ENCODE assay signal across 8 cellular contexts in the genomic region with DNA sequence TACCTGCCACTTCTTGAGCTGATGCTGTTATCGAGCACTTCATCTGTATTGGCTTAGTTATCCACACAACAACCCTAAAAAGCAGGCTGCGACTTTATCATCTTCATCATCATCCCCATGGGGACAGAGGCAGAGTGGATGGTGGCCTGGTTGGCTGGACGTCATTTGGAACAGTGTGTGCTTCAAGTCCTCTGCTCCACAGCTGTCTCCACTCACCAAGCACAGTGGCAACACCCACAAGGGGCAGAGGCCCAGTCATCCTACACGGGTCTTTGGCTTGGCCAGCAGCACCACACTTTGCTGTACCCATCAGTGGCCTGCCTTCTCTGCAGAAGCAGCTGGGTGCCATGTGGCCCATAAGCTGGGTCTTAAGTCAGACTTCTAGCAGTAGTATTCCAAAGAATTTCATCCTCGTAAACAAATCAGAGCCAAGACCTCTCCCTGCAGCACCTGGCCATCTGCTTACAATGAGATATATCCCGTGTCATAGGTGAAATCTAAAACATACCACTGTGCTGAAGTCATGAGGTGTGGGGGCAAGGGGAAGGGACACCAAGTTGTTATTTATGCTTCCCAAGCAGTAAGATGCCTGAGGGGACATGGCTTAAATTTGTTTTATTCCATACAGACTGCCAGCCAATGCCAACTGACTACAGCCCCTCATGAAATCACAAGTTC. TPM values are rescaled to one million over a fixed set of nuclear protein-coding genes. Genes with fewer than 3 reads are reported as not detected.
DNase-seq lines count a peak whose midpoint lies in the region; ATAC-seq and TF ChIP-seq lines count a peak whose summit lies in the region.

No MANE protein-coding gene starts in this region.

- H3K79me2 ChIP-seq in parathyroid adenoma = peaks cover 93% of the 10 kb centered on the region

- H3K27ac ChIP-seq in BLaER1 treated with 17β-estradiol and CSF1 and Interleukin-3, amounts not matched to agents 10 nM and 100 nM = peak overlapping the region in 4 of 11 experiments; percentile 8 to 52 (median 20); a peak in 2 of 22 replicates
- peak overlapping the region in 3 of 4 donors; percentile 34 to 58 (median 42) for H3K27ac ChIP-seq in Peyer's patch
- H3K27ac ChIP-seq in parathyroid adenoma = peak overlapping the region; percentile 54

- peaks cover 0 to 35% (median 13%) of the 10 kb centered on the region in 11 experiments; a peak in 14 of 22 replicates for H3K36me3 ChIP-seq in BLaER1 treated with 17β-estradiol and CSF1 and Interleukin-3, amounts not matched to agents 10 nM and 100 nM
- H3K36me3 ChIP-seq in Peyer's patch (no peaks in the 10 kb centered on the region), parathyroid adenoma (ENCODE audit: control insufficient read depth, insufficient read depth, low read length) (no peaks in the 10 kb centered on the region)

- peak overlapping the region; percentile 33 to 86 (median 81); a peak in 21 of 22 replicates for H3K4me2 ChIP-seq in BLaER1 treated with 17β-estradiol and CSF1 and Interleukin-3, amounts not matched to agents 10 nM and 100 nM
- H3K4me2 ChIP-seq in parathyroid adenoma (ENCODE audit: low read length) = peak overlapping the region; percentile 16

- no peak for ATAC-seq in GM18505 (IDR thresholded peaks at IDR 0.05; ENCODE audit: unreplicated experiment)

- H3K9ac ChIP-seq in BLaER1 treated with 17β-estradiol and CSF1 and Interleukin-3, amounts not matched to agents 10 nM and 100 nM = peak overlapping the region in 2 of 11 experiments; percentile 6 to 7; a peak in 2 of 22 replicates
- no peak overlapping the region for H3K9ac ChIP-seq in parathyroid adenoma

- H2AFZ ChIP-seq in parathyroid adenoma = no peak overlapping the region

- TF ChIP-seq CTCF in Peyer's patch (IDR thresholded peaks at IDR 0.05) (no peak), fibroblast of villous mesenchyme (IDR thresholded peaks at IDR 0.05; ENCODE audit: insufficient read depth, low read depth, low read length) (no peak), parathyroid adenoma (IDR thresholded peaks at IDR 0.05) (no peak)

- no peak overlapping the region for H3K4me3 ChIP-seq in BLaER1 treated with 17β-estradiol and CSF1 and Interleukin-3, amounts not matched to agents 10 nM and 100 nM
- H3K4me3 ChIP-seq in Peyer's patch (no peak overlapping the region), fibroblast of villous mesenchyme (ENCODE audit: low read depth, low read length) (no peak overlapping the region), parathyroid adenoma (ENCODE audit: low read depth, low read length) (no peak overlapping the region)

- no peaks in the 10 kb centered on the region for H3K27me3 ChIP-seq in BLaER1 treated with 17β-estradiol and CSF1 and Interleukin-3, amounts not matched to agents 10 nM and 100 nM
- no peaks in the 10 kb centered on the region for H3K27me3 ChIP-seq in Peyer's patch
- no peaks in the 10 kb centered on the region for H3K27me3 ChIP-seq in parathyroid adenoma (ENCODE audit: control insufficient read depth, insufficient read depth, low read length)

- TF ChIP-seq POLR2A in Peyer's patch (IDR thresholded peaks at IDR 0.05) = no peak
- no peak for TF ChIP-seq POLR2A in GM18505 (IDR thresholded peaks at IDR 0.05; ENCODE audit: borderline replicate concordance, extremely low read depth, insufficient read depth, insufficient read length)

- DNase-seq in Peyer's patch (no peak), fibroblast of villous mesenchyme (ENCODE audit: low read depth) (peak; percentile 90), RPMI8226 (no peak)
- no peak for DNase-seq in stimulated activated CD4-positive, alpha-beta T cell treated with anti-CD3 and anti-CD28 coated beads, Interleukin-12 subunit alpha, Interleukin-12 subunit beta, amount 100 ng/mL, for 4 hours
- no peak for DNase-seq in activated CD4-positive, alpha-beta T cell treated with anti-CD3 and anti-CD28 coated beads for 1 hour

- H3K4me1 ChIP-seq in BLaER1 treated with 17β-estradiol and CSF1 and Interleukin-3, amounts not matched to agents 10 nM and 100 nM = peaks cover 89 to 100% (median 98%) of the 10 kb centered on the region in 10 experiments
- H3K4me1 ChIP-seq in Peyer's patch (peaks cover 5 to 92% (median 28%) of the 10 kb centered on the region in 4 donors), parathyroid adenoma (peaks cover 62% of the 10 kb centered on the region)

- H4K20me1 ChIP-seq in BLaER1 treated with 17β-estradiol and CSF1 and Interleukin-3, amounts not matched to agents 10 nM and 100 nM = peaks cover 100% of the 10 kb centered on the region in 11 experiments

- H3K9me3 ChIP-seq in BLaER1 treated with 17β-estradiol and CSF1 and Interleukin-3, amounts not matched to agents 10 nM and 100 nM (replicated peaks in 1 of 11) = no peaks in the 10 kb centered on the region
- H3K9me3 ChIP-seq in Peyer's patch = no peaks in the 10 kb centered on the region
- H3K9me3 ChIP-seq in parathyroid adenoma (ENCODE audit: control insufficient read depth, low read length) = no peaks in the 10 kb centered on the region

RNA-seq across cellular contexts. Expression of gene EPHX3, which starts 47.9 kb away (rescaled TPM):
- total RNA-seq in Peyer's patch (not detected), fibroblast of villous mesenchyme (under 0.01 TPM in 2 replicates)

RNA-seq across cellular contexts. Expression of gene BRD4, which starts 52.2 kb away (rescaled TPM):
- 100 to 1,000 TPM in 1 of 4 donors, 10 to 100 TPM in 3; 51.0 to 148 (median 77.5) TPM for total RNA-seq in Peyer's patch
- 25.8 and 26.3 TPM in 2 replicates for total RNA-seq in fibroblast of villous mesenchyme
